Comparison of ENCODE assay signal across 7 cellular contexts in genomic region chr20:43691928-43692524, GRCh38. TPM values are rescaled to one million over a fixed set of nuclear protein-coding genes. Genes with fewer than 3 reads are reported as not detected.
DNase-seq lines count a peak whose midpoint lies in the region; ATAC-seq and TF ChIP-seq lines count a peak whose summit lies in the region.

No MANE protein-coding gene starts in this region.

- H3K4me3 ChIP-seq in HL-60 (replicated peaks; ENCODE audit: insufficient read depth, low read length), result no peak overlapping the region

- TF ChIP-seq CTCF in HL-60 (IDR thresholded peaks at IDR 0.05; ENCODE audit: insufficient read depth, low read length), result peak; percentile 64

- no peak for ATAC-seq in HG03175 (IDR thresholded peaks at IDR 0.05; ENCODE audit: unreplicated experiment)

- in situ Hi-C loops in G401 (cut with HindIII; ENCODE audit: low sequenced_read_pairs), result no loop called here

- no peak overlapping the region for H3K27ac ChIP-seq in HL-60 (replicated peaks)

- no peaks in the 10 kb centered on the region for H3K27me3 ChIP-seq in HL-60 (ENCODE audit: insufficient read depth, poor library complexity, severe bottlenecking)

- peak; percentile 27 for DNase-seq in G401 (ENCODE audit: low spot score)
- peak; percentile 41 to 68 for DNase-seq in HL-60 (ENCODE audit: low read depth in 1 of 2, low spot score in 1 of 2)
- DNase-seq in SKM-1 treated with dmso at 0.1 percent for 144 hours (lab: John Stamatoyannopoulos, UW; ENCODE audit: unreplicated experiment), result peak; percentile 48
- peak; percentile 27 for DNase-seq in activated naive CD8-positive, alpha-beta T cell treated with anti-CD3 and anti-CD28 coated beads, Interleukin-2, amount 50 U/mL, for 16 hours (ENCODE audit: low read depth, low spot score)
- DNase-seq in left kidney (ENCODE audit: low read depth, low spot score), result peak; percentile 66
- peak; percentile 16 to 36 for DNase-seq in stimulated activated CD8-positive, alpha-beta memory T cell treated with anti-CD3 and anti-CD28 coated beads, Interleukin-7, amount 100 ng/mL, for 48 hours (ENCODE audit: extremely low read depth in 1 of 2, low read depth in 1 of 2)

RNA-seq across cellular contexts. Expression of gene MYBL2, which starts 25.1 kb away (rescaled TPM):
- 28.0 and 36.1 TPM in 2 replicates for total RNA-seq in G401 (2014; rRNA removed; shearing (Covaris generic))

RNA-seq across cellular contexts. Expression of gene GTSF1L, which starts 34.8 kb away (rescaled TPM):
- total RNA-seq in G401 (2014; rRNA removed; shearing (Covaris generic)), result not detected in 2 replicates
